8 cellular contexts compared by ENCODE assay signal in genomic region chr11:118434553-118435232, GRCh38. TPM values are rescaled to one million over a fixed set of nuclear protein-coding genes. Genes with fewer than 3 reads are reported as not detected.
DNase-seq lines count a peak whose midpoint lies in the region; ATAC-seq and TF ChIP-seq lines count a peak whose summit lies in the region.

No MANE protein-coding gene starts in this region.

- H3K4me1 ChIP-seq in osteoblast (ENCODE audit: insufficient read depth, low read length) (peaks cover 25% of the 10 kb centered on the region), aorta (ENCODE audit: control insufficient read depth in 1 of 2, insufficient read depth in 2 of 2, low read length in 2 of 2) (peaks cover 0 to under 1% of the 10 kb centered on the region in 2 donors)

- ATAC-seq in Right ventricle myocardium inferior = no peak
- ATAC-seq in aorta (ENCODE audit: low FRiP score) = no peak

- H3K27me3 ChIP-seq in osteoblast (ENCODE audit: insufficient read depth, low read length) (no peaks in the 10 kb centered on the region), aorta (ENCODE audit: control insufficient read depth in 1 of 2, insufficient read depth in 2 of 2, low read length in 1 of 2) (no peaks in the 10 kb centered on the region)

- intact Hi-C loops in Right ventricle myocardium inferior (cut with DNase I) (no loop called here), cardiac septum (cut with DNase I) (no loop called here), aorta (cut with DNase I) (loop anchor here (5.0 kb wide), 2 partner anchors 32 to 53 kb away; partner anchors contain the start of gene ATP5MG (in 1 of the 2))

- H3K79me2 ChIP-seq in osteoblast (ENCODE audit: insufficient read depth, low read length) = peaks cover 32% of the 10 kb centered on the region

- H3K9me3 ChIP-seq in osteoblast (ENCODE audit: low read depth, low read length) (no peaks in the 10 kb centered on the region), aorta (ENCODE audit: control insufficient read depth, low read length) (no peaks in the 10 kb centered on the region)

- H3K27ac ChIP-seq in osteoblast (ENCODE audit: low read depth, low read length) = no peak overlapping the region
- H3K27ac ChIP-seq in aorta (ENCODE audit: low read depth in 1 of 2, low read length in 2 of 2) = no peak overlapping the region

- peak overlapping the region; percentile 95 for H2AFZ ChIP-seq in osteoblast (ENCODE audit: low read length)

- H3K4me2 ChIP-seq in osteoblast (ENCODE audit: insufficient read depth, low read length) = peak overlapping the region; percentile 100

- H3K4me3 ChIP-seq in osteoblast (ENCODE audit: insufficient read depth, low read length) (peak overlapping the region; percentile 82), aorta (ENCODE audit: low read length in 2 of 2) (peak overlapping the region; percentile 45 to 56)

- 1% methylated on average over 35 of the region's 35 CpGs for WGBS in aorta, 2 donors

- no peak for TF ChIP-seq CTCF in osteoblast (IDR thresholded peaks at IDR 0.05; ENCODE audit: extremely low read depth, low read depth, low read length)

- DNase-seq in Right ventricle myocardium inferior (ENCODE audit: missing footprints) (peak; percentile 70), cardiac septum (ENCODE audit: low spot score) (no peak), OCI-M1 (lab: John Stamatoyannopoulos, UW) (peak; percentile 84), germinal center (ENCODE audit: low spot score) (peak; percentile 55), osteoblast (ENCODE audit: insufficient read length, low spot score, missing footprints) (peak; percentile 83), aorta (peak in 1 of 2 donors; percentile 55), COLO829 (ENCODE audit: low spot score) (no peak)
- DNase-seq in activated effector memory CD4-positive, alpha-beta T cell treated with anti-CD3 and anti-CD28 coated beads, Interleukin-2, amount 50 U/mL, for 16 hours = peak; percentile 78

- peaks cover 26% of the 10 kb centered on the region for H4K20me1 ChIP-seq in osteoblast (ENCODE audit: insufficient read depth, low read length)

- H3K36me3 ChIP-seq in osteoblast (ENCODE audit: insufficient read depth, low read length) (no peaks in the 10 kb centered on the region), aorta (ENCODE audit: control insufficient read depth in 1 of 2, insufficient read depth in 2 of 2, low read length in 1 of 2) (no peaks in the 10 kb centered on the region)

RNA-seq across cellular contexts. Expression of gene KMT2A, which starts 1.6 kb away (rescaled TPM):
- total RNA-seq in Right ventricle myocardium inferior (24.3 TPM), cardiac septum (41.4 TPM), osteoblast (38.4 and 49.5 TPM in 2 replicates), aorta (100 to 1,000 TPM; 105 to 114 TPM)
- 10 to 100 TPM in 1 of 2 donors, 1 to 10 TPM in 1; 5.6 to 15.1 TPM for polyA plus RNA-seq in aorta

RNA-seq across cellular contexts. Expression of gene ATP5MG, which starts 33.3 kb away (rescaled TPM):
- total RNA-seq in Right ventricle myocardium inferior (762 TPM), cardiac septum (600 TPM), osteoblast (25.3 and 31.1 TPM in 2 replicates), aorta (100 to 1,000 TPM in 1 of 2 donors, 10 to 100 TPM in 1; 98.4 to 107 TPM)
- 100 to 1,000 TPM; 118 to 256 TPM for polyA plus RNA-seq in aorta

Comparison
In these comparisons a context has a peak if more than half of its experiments do, and no peak if none do; other contexts are left out.
1. DNase-seq: peak in Right ventricle myocardium inferior (single experiment), OCI-M1 (single experiment), activated effector memory CD4-positive, alpha-beta T cell treated with anti-CD3 and anti-CD28 coated beads, Interleukin-2, amount 50 U/mL, for 16 hours (single experiment), germinal center (single experiment) and osteoblast (single experiment); none in cardiac septum (single experiment) and COLO829 (single experiment).
2. intact Hi-C loops: an anchor here in aorta (5.0 kb wide); none called in Right ventricle myocardium inferior and cardiac septum.